In genomic region chr4:155569471-155569870, GRCh38 we compare ENCODE assay signal across 10 cellular contexts.
"Had no signal": no experiment of that assay in that cellular context is flagged by ENCODE, and none has a peak within 500 bp of the region (broad histone marks: within the 10 kb centered on the region; RNA-seq: fewer than 3 reads in every experiment).

No MANE protein-coding gene starts in this region.

- H3K9me3 Mint-ChIP-seq: GM23338 had no signal

- H3K27ac Mint-ChIP-seq: GM23338, H9, HFFc6 had no signal

- H3K9ac ChIP-seq: GM23248 had no signal

- H3K4me1 Mint-ChIP-seq: GM23338, H9 had no signal

- H3K4me3 ChIP-seq: GM23248, GM23338, HAP-1 had no signal

- H3K4me1 ChIP-seq: HAP-1 had no signal

- H3K4me2 ChIP-seq: GM23338 had no signal

- H3K4me3 Mint-ChIP-seq: GM23338, H9, HFFc6 had no signal

- H3K36me3 ChIP-seq: HAP-1 had no signal

- FAIRE-seq: H1, H54 had no signal

- H2AFZ ChIP-seq: GM23248 had no signal

- H3K9me3 ChIP-seq: HAP-1 had no signal

- DNase-seq: GOT3, H7, H9 had no signal

- ATAC-seq: GM23338, HCT116 had no signal

- H3K27ac ChIP-seq: GM23248 had no signal
